In genomic region chr3:124999897-125000296, GRCh38 we compare ENCODE assay signal across 17 cellular contexts.
"Had no signal": no experiment of that assay in that cellular context is flagged by ENCODE, and none has a peak within 500 bp of the region (broad histone marks: within the 10 kb centered on the region; RNA-seq: fewer than 3 reads in every experiment).

No MANE protein-coding gene starts in this region.

- H3K4me3 ChIP-seq: gastrocnemius medialis, uterus had no signal

- H3K36me3 ChIP-seq: uterus had no signal

- H3K27me3 Mint-ChIP-seq: activated CD8-positive, alpha-beta memory T cell treated with anti-CD3 and anti-CD28 coated beads, Interleukin-2, amount 10 ng/mL, durations not matched to agents 7 days and 5 days; activated naive CD8-positive, alpha-beta T cell treated with anti-CD3 and anti-CD28 coated beads, Interleukin-2, amount 10 ng/mL, durations not matched to agents 7 days and 5 days; activated T-cell treated with anti-CD3 and anti-CD28 coated beads, Interleukin-2, amount 50 U/mL, for 24 hours; memory B cell; stimulated activated naive CD8-positive, alpha-beta T cell treated with anti-CD3 and anti-CD28 coated beads, Interleukin-15, amount 100 ng/mL, for 72 hours had no signal

- DNase-seq: activated CD4-positive, alpha-beta T cell treated with anti-CD3 and anti-CD28 coated beads, Interleukin-2, amount 50 U/mL, for 48 hours; activated CD4-positive, CD25-positive, alpha-beta regulatory T cell treated with anti-CD3 and anti-CD28 coated beads, Interleukin-2, amount 50 U/mL, for 72 hours; activated CD8-positive, alpha-beta memory T cell treated with anti-CD3 and anti-CD28 coated beads, Interleukin-2, amount 10 ng/mL, durations not matched to agents 7 days and 5 days; activated effector memory CD4-positive, alpha-beta T cell treated with Interleukin-2 at 50 U/mL for 16 hours; activated naive CD8-positive, alpha-beta T cell treated with anti-CD3 and anti-CD28 coated beads, Interleukin-2, amount 10 ng/mL, durations not matched to agents 7 days and 5 days; activated T-cell treated with anti-CD3 and anti-CD28 coated beads, Interleukin-2, amount 50 U/mL, for 24 hours; aorta; gastrocnemius medialis; hippocampal formation; stimulated activated CD4-positive, alpha-beta T cell treated with anti-CD3 and anti-CD28 coated beads, Interleukin-15, amount 100 ng/mL, for 24 hours; stimulated activated CD4-positive, alpha-beta T cell treated with anti-CD3 and anti-CD28 coated beads, Interleukin-4, amount 100 ng/mL, for 24 hours; stimulated activated naive CD8-positive, alpha-beta T cell treated with anti-CD3 and anti-CD28 coated beads, Interleukin-15, amount 100 ng/mL, for 72 hours; T-helper 2 cell; uterus had no signal

- H3K9me3 Mint-ChIP-seq: activated naive CD8-positive, alpha-beta T cell treated with anti-CD3 and anti-CD28 coated beads, Interleukin-2, amount 10 ng/mL, durations not matched to agents 7 days and 5 days; activated T-cell treated with anti-CD3 and anti-CD28 coated beads, Interleukin-2, amount 50 U/mL, for 24 hours; memory B cell; nephron; stimulated activated naive CD8-positive, alpha-beta T cell treated with anti-CD3 and anti-CD28 coated beads, Interleukin-15, amount 100 ng/mL, for 72 hours had no signal

- H3K27me3 ChIP-seq: gastrocnemius medialis, uterus had no signal

- H3K27ac Mint-ChIP-seq: activated CD8-positive, alpha-beta memory T cell treated with anti-CD3 and anti-CD28 coated beads, Interleukin-2, amount 10 ng/mL, durations not matched to agents 7 days and 5 days; activated T-cell treated with anti-CD3 and anti-CD28 coated beads, Interleukin-2, amount 50 U/mL, for 24 hours; memory B cell; nephron had no signal

- ATAC-seq: activated CD8-positive, alpha-beta memory T cell treated with anti-CD3 and anti-CD28 coated beads, Interleukin-2, amount 10 ng/mL, durations not matched to agents 7 days and 5 days; gastrocnemius medialis; left colon; stimulated activated naive CD8-positive, alpha-beta T cell treated with anti-CD3 and anti-CD28 coated beads, Interleukin-15, amount 100 ng/mL, for 72 hours had no signal

- H3K27ac ChIP-seq: uterus had no signal

- H3K4me1 Mint-ChIP-seq: memory B cell had no signal

- H3K9me3 ChIP-seq: gastrocnemius medialis, uterus had no signal

- H3K4me3 Mint-ChIP-seq: activated CD8-positive, alpha-beta memory T cell treated with anti-CD3 and anti-CD28 coated beads, Interleukin-2, amount 10 ng/mL, durations not matched to agents 7 days and 5 days; activated naive CD8-positive, alpha-beta T cell treated with anti-CD3 and anti-CD28 coated beads, Interleukin-2, amount 10 ng/mL, durations not matched to agents 7 days and 5 days; activated T-cell treated with anti-CD3 and anti-CD28 coated beads, Interleukin-2, amount 50 U/mL, for 24 hours; memory B cell; nephron; stimulated activated naive CD8-positive, alpha-beta T cell treated with anti-CD3 and anti-CD28 coated beads, Interleukin-15, amount 100 ng/mL, for 72 hours had no signal
